Comparison of ENCODE assay signal across 9 cellular contexts in the genomic region with DNA sequence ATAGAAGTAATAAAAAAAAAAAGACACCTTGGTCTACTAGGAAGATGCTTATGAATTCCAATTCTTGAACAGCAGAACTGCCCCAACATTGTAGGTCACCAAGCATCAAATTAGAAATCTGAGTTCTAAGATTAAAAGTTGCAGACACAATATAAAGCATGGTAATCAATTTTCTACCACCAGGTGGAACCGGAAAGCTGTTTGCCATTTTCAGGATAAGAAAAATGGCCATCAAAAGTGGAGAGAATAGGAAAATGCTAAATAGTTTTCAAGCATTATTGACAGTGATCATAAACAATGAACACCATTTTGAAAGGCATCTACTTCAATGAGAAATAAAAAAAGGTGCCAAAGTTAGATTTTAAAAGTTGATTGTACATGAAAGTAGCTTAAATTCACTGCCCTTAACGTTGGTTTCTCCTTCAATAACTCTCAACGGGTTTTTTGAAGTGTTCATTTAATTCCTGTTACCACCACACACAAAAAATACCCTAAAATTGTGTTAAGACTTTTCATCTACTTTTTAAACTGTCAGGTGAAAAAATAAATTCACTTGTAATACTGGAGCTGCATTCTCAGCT.
A peak's percentile ranks its signal among the peaks of the same experiment; 100 is the strongest.
DNase-seq lines count a peak whose midpoint lies in the region; ATAC-seq and TF ChIP-seq lines count a peak whose summit lies in the region.
"Had no signal": no experiment of that assay in that cellular context is flagged by ENCODE, and none has a peak within 500 bp of the region (broad histone marks: within the 10 kb centered on the region; RNA-seq: fewer than 3 reads in every experiment).

No MANE protein-coding gene starts in this region.

- TF ChIP-seq CTCF in LNCaP clone FGC (IDR thresholded peaks at IDR 0.05; ENCODE audit: control insufficient read depth, extremely low read depth, insufficient read depth) (peak; percentile 54), brain microvascular endothelial cell (IDR thresholded peaks at IDR 0.05; ENCODE audit: low read depth, low read length, missing control alignments) (peak; percentile 58), mesothelial cell of epicardium (IDR thresholded peaks at IDR 0.05; ENCODE audit: unreplicated experiment) (peak; percentile 42), spleen (IDR thresholded peaks at IDR 0.05 in 8 of 11, conservative IDR thresholded peaks at IDR 0.05 in 3 of 11) (peak in 3 of 11 experiments; percentile 16 to 40 (median 28))

- H3K36me3 Mint-ChIP-seq in mesothelial cell of epicardium = peaks cover 7% of the 10 kb centered on the region
- no peaks in the 10 kb centered on the region for H3K36me3 Mint-ChIP-seq in stimulated activated memory B cell treated with anti-CD40 and anti-IgM and Interleukin-4, amounts not matched to agents 10 μg/mL and 1 μg/mL and 100 μg/mL, for 72 hours

- in situ Hi-C loops in brain microvascular endothelial cell (cut with HindIII; ENCODE audit: low pct_ligation_motif_present, low sequenced_read_pairs) = no loop called here

- H3K36me3 ChIP-seq in brain microvascular endothelial cell (replicated peaks) (no peaks in the 10 kb centered on the region), spleen (no peaks in the 10 kb centered on the region)

- DNase-seq in D341Med (ENCODE audit: low spot score) = peak; percentile 36
- DNase-seq in LNCaP clone FGC (ENCODE audit: low read depth) = no peak
- peak; percentile 36 for DNase-seq in brain microvascular endothelial cell
- DNase-seq in mesothelial cell of epicardium (ENCODE audit: low spot score in 2 of 2, unreplicated experiment in 2 of 2) = no peak
- no peak for DNase-seq in amniotic stem cell (lab: John Stamatoyannopoulos, UW)
- DNase-seq in spleen = no peak
- DNase-seq in SKM-1 (lab: John Stamatoyannopoulos, UW; ENCODE audit: unreplicated experiment) = no peak
- DNase-seq: hypothalamus had no signal

- intact Hi-C loops in spleen (cut with DNase I; ENCODE audit: low total_unique reads) = no loop called here

- no peak overlapping the region for H3K27ac Mint-ChIP-seq in mesothelial cell of epicardium
- no peak overlapping the region for H3K27ac Mint-ChIP-seq in stimulated activated memory B cell treated with anti-CD40 and anti-IgM and Interleukin-4, amounts not matched to agents 10 μg/mL and 1 μg/mL and 100 μg/mL, for 72 hours

- no peaks in the 10 kb centered on the region for H3K4me1 Mint-ChIP-seq in mesothelial cell of epicardium
- no peaks in the 10 kb centered on the region for H3K4me1 Mint-ChIP-seq in stimulated activated memory B cell treated with anti-CD40 and anti-IgM and Interleukin-4, amounts not matched to agents 10 μg/mL and 1 μg/mL and 100 μg/mL, for 72 hours

- peaks cover 8% of the 10 kb centered on the region for H3K9me3 Mint-ChIP-seq in mesothelial cell of epicardium
- no peaks in the 10 kb centered on the region for H3K9me3 Mint-ChIP-seq in stimulated activated memory B cell treated with anti-CD40 and anti-IgM and Interleukin-4, amounts not matched to agents 10 μg/mL and 1 μg/mL and 100 μg/mL, for 72 hours

- H3K27ac ChIP-seq in brain microvascular endothelial cell (no peak overlapping the region), spleen (no peak overlapping the region)

- H3K27me3 Mint-ChIP-seq in mesothelial cell of epicardium (ENCODE audit: low read depth) = no peaks in the 10 kb centered on the region
- no peaks in the 10 kb centered on the region for H3K27me3 Mint-ChIP-seq in stimulated activated memory B cell treated with anti-CD40 and anti-IgM and Interleukin-4, amounts not matched to agents 10 μg/mL and 1 μg/mL and 100 μg/mL, for 72 hours

- no peaks in the 10 kb centered on the region for H3K27me3 ChIP-seq in brain microvascular endothelial cell (replicated peaks)
- H3K27me3 ChIP-seq in spleen (replicated peaks in 1 of 7) = no peaks in the 10 kb centered on the region

- H3K4me1 ChIP-seq in spleen = no peaks in the 10 kb centered on the region

- no peak for ATAC-seq in stimulated activated memory B cell treated with anti-CD40 and anti-IgM and Interleukin-4, amounts not matched to agents 10 μg/mL and 1 μg/mL and 100 μg/mL, for 72 hours

- H3K4me3 ChIP-seq in LNCaP clone FGC (ENCODE audit: low read depth, low read length) (no peak overlapping the region), brain microvascular endothelial cell (ENCODE audit: low read depth, low read length) (no peak overlapping the region), spleen (no peak overlapping the region)

- no peaks in the 10 kb centered on the region for H3K9me3 ChIP-seq in spleen

- H3K4me3 Mint-ChIP-seq in mesothelial cell of epicardium = no peak overlapping the region
- H3K4me3 Mint-ChIP-seq in stimulated activated memory B cell treated with anti-CD40 and anti-IgM and Interleukin-4, amounts not matched to agents 10 μg/mL and 1 μg/mL and 100 μg/mL, for 72 hours = no peak overlapping the region

- 48 to 82% (median 79%) methylated on average over 3 of the region's 3 CpGs for WGBS in spleen, 5 donors

- TF ChIP-seq POLR2A in spleen (IDR thresholded peaks at IDR 0.05) = no peak

Comparison
In these comparisons a context has a peak if more than half of its experiments do, and no peak if none do; other contexts are left out.
1. DNase-seq: peak in D341Med (single experiment) and brain microvascular endothelial cell (single experiment); none in LNCaP clone FGC (single experiment), mesothelial cell of epicardium (0 of 2), amniotic stem cell (single experiment), spleen (single experiment) and SKM-1 (single experiment).